8 cellular contexts compared by ENCODE assay signal in genomic region chr4:10106421-10107039, GRCh38. TPM values are rescaled to one million over a fixed set of nuclear protein-coding genes. Genes with fewer than 3 reads are reported as not detected.
DNase-seq lines count a peak whose midpoint lies in the region; ATAC-seq and TF ChIP-seq lines count a peak whose summit lies in the region.

No MANE protein-coding gene starts in this region.

- no peaks in the 10 kb centered on the region for H3K9me3 Mint-ChIP-seq in activated naive CD4-positive, alpha-beta T cell treated with anti-CD3 and anti-CD28 coated beads, Interleukin-2, amount 50 U/mL, for 24 hours

- ATAC-seq in GM19035 (IDR thresholded peaks at IDR 0.05; ENCODE audit: unreplicated experiment) (peak; percentile 47), Right ventricle myocardium superior (ENCODE audit: poor library complexity) (peak; percentile 56), gastrocnemius medialis (peak; percentile 37 to 78), GM21447 (IDR thresholded peaks at IDR 0.05; ENCODE audit: unreplicated experiment) (no peak)

- TF ChIP-seq POLR2A in gastrocnemius medialis (IDR thresholded peaks at IDR 0.05), result peak in 1 of 2 donors; percentile 22

- peaks cover 95 to 98% of the 10 kb centered on the region in 2 donors for H3K4me1 ChIP-seq in gastrocnemius medialis

- H3K36me3 Mint-ChIP-seq in activated naive CD4-positive, alpha-beta T cell treated with anti-CD3 and anti-CD28 coated beads, Interleukin-2, amount 50 U/mL, for 24 hours, result peaks cover 25% of the 10 kb centered on the region

- H3K27me3 Mint-ChIP-seq in activated naive CD4-positive, alpha-beta T cell treated with anti-CD3 and anti-CD28 coated beads, Interleukin-2, amount 50 U/mL, for 24 hours, result no peaks in the 10 kb centered on the region

- H3K4me3 ChIP-seq in gastrocnemius medialis, result peak overlapping the region in 2 of 4 donors; percentile 16 to 21

- no peaks in the 10 kb centered on the region for H3K9me3 ChIP-seq in gastrocnemius medialis

- DNase-seq in SIG-M5 treated with dmso at 0.1 percent for 504 hours (lab: John Stamatoyannopoulos, UW; ENCODE audit: unreplicated experiment) (peak; percentile 49), Right ventricle myocardium superior (peak; percentile 75), gastrocnemius medialis (peak; percentile 79 to 87), NCI-H446 treated with DMSO at 0.1 percent for 48 hours (lab: John Stamatoyannopoulos, UW) (no peak), iPS-NIHi11 (ENCODE audit: low spot score) (no peak)

- peaks cover 100% of the 10 kb centered on the region for H3K4me1 Mint-ChIP-seq in activated naive CD4-positive, alpha-beta T cell treated with anti-CD3 and anti-CD28 coated beads, Interleukin-2, amount 50 U/mL, for 24 hours

- in situ Hi-C loops in gastrocnemius medialis (cut with MboI; ENCODE audit: low sequenced_read_pairs in 4 of 4), result no loop called here

- H3K27ac Mint-ChIP-seq in activated naive CD4-positive, alpha-beta T cell treated with anti-CD3 and anti-CD28 coated beads, Interleukin-2, amount 50 U/mL, for 24 hours, result peak overlapping the region; percentile 87

- TF ChIP-seq CTCF in gastrocnemius medialis (IDR thresholded peaks at IDR 0.05 in 4 of 5, conservative IDR thresholded peaks at IDR 0.05 in 1 of 5), result no peak

- no peaks in the 10 kb centered on the region for H3K27me3 ChIP-seq in gastrocnemius medialis

- H3K27ac ChIP-seq in gastrocnemius medialis, result peak overlapping the region; percentile 92 to 99 (median 95)

- no peaks in the 10 kb centered on the region for H3K36me3 ChIP-seq in gastrocnemius medialis

- intact Hi-C loops in Right ventricle myocardium superior (cut with DNase I), result no loop called here
- intact Hi-C loops in gastrocnemius medialis (cut with DNase I; ENCODE audit: low total_unique reads), result no loop called here

- peak overlapping the region; percentile 76 for H3K4me3 Mint-ChIP-seq in activated naive CD4-positive, alpha-beta T cell treated with anti-CD3 and anti-CD28 coated beads, Interleukin-2, amount 50 U/mL, for 24 hours

RNA-seq across cellular contexts. Expression of gene WDR1, which starts 10.1 kb away (rescaled TPM):
- 183 TPM for total RNA-seq in Right ventricle myocardium superior
- 10 to 100 TPM; 57.3 to 84.2 (median 72.7) TPM for total RNA-seq in gastrocnemius medialis

Comparison
In these comparisons a context has a peak if more than half of its experiments do, and no peak if none do; other contexts are left out.
1. DNase-seq: peak in SIG-M5 treated with dmso at 0.1 percent for 504 hours (single experiment), Right ventricle myocardium superior (single experiment) and gastrocnemius medialis (2 of 2); none in NCI-H446 treated with DMSO at 0.1 percent for 48 hours (single experiment) and iPS-NIHi11 (single experiment).